8 cellular contexts compared by ENCODE assay signal in genomic region chr12:32671930-32672785, GRCh38. TPM values are rescaled to one million over a fixed set of nuclear protein-coding genes. Genes with fewer than 3 reads are reported as not detected.
DNase-seq lines count a peak whose midpoint lies in the region; ATAC-seq and TF ChIP-seq lines count a peak whose summit lies in the region.

No MANE protein-coding gene starts in this region.

- H3K4me3 ChIP-seq in PC-9, result no peak overlapping the region
- H3K4me3 ChIP-seq in lung, result no peak overlapping the region

- H3K9me3 Mint-ChIP-seq in activated naive CD4-positive, alpha-beta T cell treated with anti-CD3 and anti-CD28 coated beads, Interleukin-2, amount 10 ng/mL, durations not matched to agents 7 days and 5 days, result peaks cover 7% of the 10 kb centered on the region
- no peaks in the 10 kb centered on the region for H3K9me3 Mint-ChIP-seq in natural killer cell treated with Interleukin-12 subunit alpha and Interleukin-12 subunit beta and Interleukin-15 and Interleukin-18, amount 100 ng/mL, for 72 hours

- H3K4me1 ChIP-seq in PC-9 (replicated peaks; ENCODE audit: insufficient read depth), result no peaks in the 10 kb centered on the region
- no peaks in the 10 kb centered on the region for H3K4me1 ChIP-seq in lung (ENCODE audit: control insufficient read depth in 2 of 2, insufficient read depth in 2 of 2, low read length in 2 of 2)

- no peaks in the 10 kb centered on the region for H4K20me1 ChIP-seq in PC-9 (ENCODE audit: insufficient read depth)

- no peaks in the 10 kb centered on the region for H3K9me2 ChIP-seq in PC-9 (ENCODE audit: insufficient read depth)

- DNase-seq in activated naive CD4-positive, alpha-beta T cell treated with anti-CD3 and anti-CD28 coated beads, Interleukin-2, amount 10 ng/mL, durations not matched to agents 7 days and 5 days, result peak; percentile 43
- no peak for DNase-seq in activated naive CD4-positive, alpha-beta T cell (lab: John Stamatoyannopoulos, UW)
- DNase-seq in LoVo (ENCODE audit: low spot score) (peak; percentile 60), PC-9 (peak in 1 of 2 experiments; percentile 21), dermis microvascular lymphatic vessel endothelial cell (ENCODE audit: low read depth in 2 of 2) (peak; percentile 61 to 83), lung (ENCODE audit: low spot score) (no peak)
- DNase-seq in natural killer cell treated with Interleukin-12 subunit alpha and Interleukin-12 subunit beta and Interleukin-15 and Interleukin-18, amount 100 ng/mL, for 72 hours (ENCODE audit: low spot score), result no peak

- no peaks in the 10 kb centered on the region for H3K4me1 Mint-ChIP-seq in activated naive CD4-positive, alpha-beta T cell treated with anti-CD3 and anti-CD28 coated beads, Interleukin-2, amount 10 ng/mL, durations not matched to agents 7 days and 5 days
- no peaks in the 10 kb centered on the region for H3K4me1 Mint-ChIP-seq in natural killer cell treated with Interleukin-12 subunit alpha and Interleukin-12 subunit beta and Interleukin-15 and Interleukin-18, amount 100 ng/mL, for 72 hours (ENCODE audit: low read depth in 2 of 2)

- no peak overlapping the region for H2AFZ ChIP-seq in PC-9

- no peak overlapping the region for H3K27ac ChIP-seq in PC-9
- H3K27ac ChIP-seq in lung (ENCODE audit: low read depth in 1 of 2, low read length in 1 of 2), result no peak overlapping the region

- TF ChIP-seq CTCF in PC-9 (conservative IDR thresholded peaks at IDR 0.05), result peak; percentile 68
- TF ChIP-seq CTCF in lung (IDR thresholded peaks at IDR 0.05; ENCODE audit: control extremely low read depth, extremely low read depth), result peak; percentile 54

- no peak overlapping the region for H3K4me2 ChIP-seq in PC-9

- no peak overlapping the region for H3K4me3 Mint-ChIP-seq in activated naive CD4-positive, alpha-beta T cell treated with anti-CD3 and anti-CD28 coated beads, Interleukin-2, amount 10 ng/mL, durations not matched to agents 7 days and 5 days
- no peak overlapping the region for H3K4me3 Mint-ChIP-seq in natural killer cell treated with Interleukin-12 subunit alpha and Interleukin-12 subunit beta and Interleukin-15 and Interleukin-18, amount 100 ng/mL, for 72 hours

- H3K9me3 ChIP-seq in PC-9 (ENCODE audit: insufficient read depth, low read depth) (peaks cover 7% of the 10 kb centered on the region), lung (ENCODE audit: control insufficient read depth in 2 of 2, insufficient read depth in 1 of 2, low read length in 1 of 2) (no peaks in the 10 kb centered on the region)

- intact Hi-C loops in PC-9 (cut with micrococcal nuclease; ENCODE audit: unreplicated experiment), result loop anchor here (1.0 to 10.0 kb wide), 2 partner anchors 307 to 607 kb away; no protein-coding TSS in a partner anchor

- H3K36me3 Mint-ChIP-seq in activated naive CD4-positive, alpha-beta T cell treated with anti-CD3 and anti-CD28 coated beads, Interleukin-2, amount 10 ng/mL, durations not matched to agents 7 days and 5 days, result no peaks in the 10 kb centered on the region
- H3K36me3 Mint-ChIP-seq in natural killer cell treated with Interleukin-12 subunit alpha and Interleukin-12 subunit beta and Interleukin-15 and Interleukin-18, amount 100 ng/mL, for 72 hours, result no peaks in the 10 kb centered on the region

- no peak overlapping the region for H3K27ac Mint-ChIP-seq in activated naive CD4-positive, alpha-beta T cell treated with anti-CD3 and anti-CD28 coated beads, Interleukin-2, amount 10 ng/mL, durations not matched to agents 7 days and 5 days
- H3K27ac Mint-ChIP-seq in natural killer cell treated with Interleukin-12 subunit alpha and Interleukin-12 subunit beta and Interleukin-15 and Interleukin-18, amount 100 ng/mL, for 72 hours, result no peak overlapping the region

- CTCF ChIA-PET in activated naive CD4-positive, alpha-beta T cell treated with anti-CD3 and anti-CD28 coated beads, Interleukin-2, amount 10 ng/mL, durations not matched to agents 7 days and 5 days (lab: Charles Lee), result interaction anchor here (0.6 to 8.2 kb wide), 21 partner anchors 9 to 1077 kb away, joined by 3 to 84 read pairs (median 4); partner anchors contain the start of gene YARS2
- CTCF ChIA-PET in PC-9 (lab: Charles Lee), result interaction anchor here (0.7 to 1.2 kb wide), 3 partner anchors 16 to 1018 kb away, joined by 3 to 4 read pairs (median 3); no protein-coding TSS in a partner anchor

- no peaks in the 10 kb centered on the region for H3K36me3 ChIP-seq in PC-9 (ENCODE audit: low read depth)
- H3K36me3 ChIP-seq in lung (ENCODE audit: control insufficient read depth in 2 of 2, insufficient read depth in 2 of 2, low read length in 2 of 2), result no peaks in the 10 kb centered on the region

- no peaks in the 10 kb centered on the region for H3K79me2 ChIP-seq in PC-9 (ENCODE audit: low read depth)

- POLR2A ChIA-PET in PC-9 (lab: Charles Lee; ENCODE audit: unreplicated experiment), result interaction anchor here (0.7 kb wide), 1 partner anchor 716 kb away, joined by 8 read pairs; no protein-coding TSS in a partner anchor

- no peaks in the 10 kb centered on the region for H3F3A ChIP-seq in PC-9 (ENCODE audit: insufficient read depth, low read depth)

- 40 to 45% methylated on average over 11 of the region's 11 CpGs for WGBS in lung, 2 donors

- H3K27me3 ChIP-seq in PC-9 (ENCODE audit: insufficient read depth, low read depth) (no peaks in the 10 kb centered on the region), lung (ENCODE audit: control insufficient read depth, insufficient read depth) (no peaks in the 10 kb centered on the region)

- peaks cover 4% of the 10 kb centered on the region for H3K27me3 Mint-ChIP-seq in activated naive CD4-positive, alpha-beta T cell treated with anti-CD3 and anti-CD28 coated beads, Interleukin-2, amount 10 ng/mL, durations not matched to agents 7 days and 5 days
- peaks cover 2 to 7% of the 10 kb centered on the region in 2 donors for H3K27me3 Mint-ChIP-seq in natural killer cell treated with Interleukin-12 subunit alpha and Interleukin-12 subunit beta and Interleukin-15 and Interleukin-18, amount 100 ng/mL, for 72 hours

- ATAC-seq in lung (ENCODE audit: insufficient read depth, low FRiP score), result peak; percentile 19
- no peak for ATAC-seq in natural killer cell treated with Interleukin-12 subunit alpha and Interleukin-12 subunit beta and Interleukin-15 and Interleukin-18, amount 100 ng/mL, for 72 hours
- ATAC-seq in GM21717 (IDR thresholded peaks at IDR 0.05; ENCODE audit: unreplicated experiment), result no peak

- no TSS peak for BruUV-seq in PC-9 (replicated peaks; lab: Mats Ljungman, UMichigan)

RNA-seq across cellular contexts. Expression of gene DNM1L, which starts 6.9 kb away (rescaled TPM):
- total RNA-seq in PC-9 (2021), result 95.8 and 112 TPM in 2 replicates
- total RNA-seq in dermis microvascular lymphatic vessel endothelial cell, result 68.1 and 69.3 TPM in 2 replicates
- 10 to 100 TPM; 53.1 to 88.1 TPM for total RNA-seq in lung
- 10 to 100 TPM; 27.4 to 28.8 TPM for polyA plus RNA-seq in lung
- total RNA-seq in natural killer cell treated with Interleukin-12 subunit alpha and Interleukin-12 subunit beta and Interleukin-15 and Interleukin-18, amount 100 ng/mL, for 72 hours, result 10 to 100 TPM; 66.4 to 93.3 TPM

Comparison
In these comparisons a context has a peak if more than half of its experiments do, and no peak if none do; other contexts are left out.
1. DNase-seq: peak in activated naive CD4-positive, alpha-beta T cell treated with anti-CD3 and anti-CD28 coated beads, Interleukin-2, amount 10 ng/mL, durations not matched to agents 7 days and 5 days (single experiment), LoVo (single experiment) and dermis microvascular lymphatic vessel endothelial cell (2 of 2); none in activated naive CD4-positive, alpha-beta T cell (0 of 4), lung (single experiment) and natural killer cell treated with Interleukin-12 subunit alpha and Interleukin-12 subunit beta and Interleukin-15 and Interleukin-18, amount 100 ng/mL, for 72 hours (single experiment).